In the genomic region with DNA sequence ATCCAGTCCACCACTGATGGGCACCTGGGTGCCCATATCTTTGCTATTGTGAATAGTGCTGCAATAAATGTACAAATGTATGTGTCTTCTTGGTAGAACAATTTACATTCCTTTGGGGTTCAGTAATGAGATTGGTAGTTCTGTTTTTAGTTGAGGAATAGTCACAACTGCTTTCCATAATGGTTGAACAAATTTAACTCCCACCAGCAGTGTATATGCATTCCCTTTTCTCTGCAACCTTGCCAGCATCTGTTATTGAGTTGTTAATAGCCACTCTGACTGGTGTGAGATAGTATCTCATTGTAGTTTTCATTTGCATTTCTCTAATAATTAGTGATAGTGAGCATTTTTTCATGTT, we compare ENCODE assay signal across 20 cellular contexts. TPM values are rescaled to one million over a fixed set of nuclear protein-coding genes. Genes with fewer than 3 reads are reported as not detected.
DNase-seq lines count a peak whose midpoint lies in the region; ATAC-seq lines count a peak whose summit lies in the region.
"Had no signal": no experiment of that assay in that cellular context is flagged by ENCODE, and none has a peak within 500 bp of the region (broad histone marks: within the 10 kb centered on the region; RNA-seq: fewer than 3 reads in every experiment).

No MANE protein-coding gene starts in this region.

- peaks cover 60% of the 10 kb centered on the region for H3K4me1 Mint-ChIP-seq in activated naive CD4-positive, alpha-beta T cell treated with anti-CD3 and anti-CD28 coated beads, Interleukin-2, amount 50 U/mL, for 24 hours
- peaks cover 49% of the 10 kb centered on the region for H3K4me1 Mint-ChIP-seq in activated naive CD4-positive, alpha-beta T cell treated with anti-CD3 and anti-CD28 coated beads for 36 hours (ENCODE audit: low read depth)
- H3K4me1 Mint-ChIP-seq: neural progenitor cell had no signal

- no peak overlapping the region for H3K4me3 Mint-ChIP-seq in activated naive CD4-positive, alpha-beta T cell treated with anti-CD3 and anti-CD28 coated beads, Interleukin-2, amount 50 U/mL, for 24 hours
- H3K4me3 Mint-ChIP-seq in activated naive CD4-positive, alpha-beta T cell treated with anti-CD3 and anti-CD28 coated beads for 36 hours: no peak overlapping the region
- H3K4me3 Mint-ChIP-seq: activated CD8-positive, alpha-beta T cell treated with anti-CD3 and anti-CD28 coated beads, Interleukin-2, amount 10 ng/mL, durations not matched to agents 7 days and 5 days; neural progenitor cell; type B pancreatic cell had no signal

- DNase-seq in activated naive CD4-positive, alpha-beta T cell treated with anti-CD3 and anti-CD28 coated beads for 36 hours: no peak
- DNase-seq in adipocyte (ENCODE audit: low read depth) (peak; percentile 36), SHP77 treated with DMSO at 0.1 percent for 48 hours (lab: John Stamatoyannopoulos, UW) (no peak)
- no peak for DNase-seq in activated CD4-positive, alpha-beta T cell treated with anti-CD3 and anti-CD28 coated beads, Interleukin-2, amount 50 U/mL, for 4 hours
- no peak for DNase-seq in stimulated activated CD4-positive, alpha-beta T cell treated with anti-CD3 and anti-CD28 coated beads, Interleukin-4, amount 100 ng/mL, for 4 hours
- DNase-seq: activated CD8-positive, alpha-beta T cell treated with anti-CD3 and anti-CD28 coated beads, Interleukin-2, amount 10 ng/mL, durations not matched to agents 7 days and 5 days; central memory CD4-positive, alpha-beta T cell; DMS153; effector CD4-positive, alpha-beta T cell; NCI-H1105 treated with DMSO at 0.1 percent for 48 hours; NCI-H2171; NCI-H82; retina; stimulated activated naive CD8-positive, alpha-beta T cell treated with anti-CD3 and anti-CD28 coated beads, Interleukin-15, Interleukin-2, amounts not matched to agents 100 U/mL and 50 U/mL, for 24 hours had no signal

- peaks cover 15% of the 10 kb centered on the region for H3K4me1 ChIP-seq in adipocyte (ENCODE audit: control insufficient read depth, insufficient read depth, low read length)
- H3K4me1 ChIP-seq: neural progenitor cell had no signal

- H3K27me3 Mint-ChIP-seq in activated naive CD4-positive, alpha-beta T cell treated with anti-CD3 and anti-CD28 coated beads, Interleukin-2, amount 50 U/mL, for 24 hours: no peaks in the 10 kb centered on the region
- H3K27me3 Mint-ChIP-seq in activated naive CD4-positive, alpha-beta T cell treated with anti-CD3 and anti-CD28 coated beads for 36 hours (ENCODE audit: low read depth): no peaks in the 10 kb centered on the region
- H3K27me3 Mint-ChIP-seq: type B pancreatic cell had no signal

- intact Hi-C loops in activated naive CD4-positive, alpha-beta T cell treated with anti-CD3 and anti-CD28 coated beads for 36 hours (cut with micrococcal nuclease): loop anchor here (2.0 kb wide), 1 partner anchor 245 kb away; no protein-coding TSS in a partner anchor

- no peaks in the 10 kb centered on the region for H3K27me3 ChIP-seq in adipocyte (replicated peaks; ENCODE audit: control insufficient read depth, insufficient read depth, low read length)
- H3K27me3 ChIP-seq: BLaER1 treated with 17β-estradiol and CSF1 and Interleukin-3, amounts not matched to agents 10 nM and 100 nM; neural progenitor cell had no signal

- H3K36me3 Mint-ChIP-seq in activated naive CD4-positive, alpha-beta T cell treated with anti-CD3 and anti-CD28 coated beads, Interleukin-2, amount 50 U/mL, for 24 hours: peaks cover 5% of the 10 kb centered on the region
- H3K36me3 Mint-ChIP-seq in activated naive CD4-positive, alpha-beta T cell treated with anti-CD3 and anti-CD28 coated beads for 36 hours (ENCODE audit: low read depth): peaks cover 19% of the 10 kb centered on the region

- H3K4me3 ChIP-seq in adipocyte (ENCODE audit: low read length): no peak overlapping the region
- H3K4me3 ChIP-seq: BLaER1 treated with 17β-estradiol and CSF1 and Interleukin-3, amounts not matched to agents 10 nM and 100 nM; neural progenitor cell had no signal

- peaks cover 8% of the 10 kb centered on the region for H3K36me3 ChIP-seq in adipocyte (ENCODE audit: control insufficient read depth, insufficient read depth, low read length, severe bottlenecking)

- ATAC-seq in HG02885 (IDR thresholded peaks at IDR 0.05; ENCODE audit: poor library complexity, unreplicated experiment) (peak; percentile 31), esophagus mucosa (no peak)
- ATAC-seq: activated CD8-positive, alpha-beta T cell treated with anti-CD3 and anti-CD28 coated beads, Interleukin-2, amount 10 ng/mL, durations not matched to agents 7 days and 5 days; stimulated activated naive CD8-positive, alpha-beta T cell treated with anti-CD3 and anti-CD28 coated beads, Interleukin-15, Interleukin-2, amounts not matched to agents 100 U/mL and 50 U/mL, for 24 hours had no signal

- H3K9me3 Mint-ChIP-seq in activated naive CD4-positive, alpha-beta T cell treated with anti-CD3 and anti-CD28 coated beads, Interleukin-2, amount 50 U/mL, for 24 hours: no peaks in the 10 kb centered on the region
- H3K9me3 Mint-ChIP-seq in activated naive CD4-positive, alpha-beta T cell treated with anti-CD3 and anti-CD28 coated beads for 36 hours: no peaks in the 10 kb centered on the region

- H3K9me3 ChIP-seq in adipocyte (ENCODE audit: control insufficient read depth, low read length): no peaks in the 10 kb centered on the region

- H3K27ac Mint-ChIP-seq in activated naive CD4-positive, alpha-beta T cell treated with anti-CD3 and anti-CD28 coated beads, Interleukin-2, amount 50 U/mL, for 24 hours: peak overlapping the region; percentile 42
- no peak overlapping the region for H3K27ac Mint-ChIP-seq in activated naive CD4-positive, alpha-beta T cell treated with anti-CD3 and anti-CD28 coated beads for 36 hours
- H3K27ac Mint-ChIP-seq: activated CD8-positive, alpha-beta T cell treated with anti-CD3 and anti-CD28 coated beads, Interleukin-2, amount 10 ng/mL, durations not matched to agents 7 days and 5 days; neural progenitor cell; type B pancreatic cell had no signal

- CTCF ChIA-PET in activated naive CD4-positive, alpha-beta T cell treated with anti-CD3 and anti-CD28 coated beads for 36 hours (lab: Charles Lee): interaction anchor here (0.6 to 6.3 kb wide), 5 partner anchors 17 to 137 kb away, joined by 3 to 388 read pairs (median 61); a partner anchor contains a TSS

- H3K9ac ChIP-seq in adipocyte (ENCODE audit: low read length): no peak overlapping the region
- H3K9ac ChIP-seq: BLaER1 treated with 17β-estradiol and CSF1 and Interleukin-3, amounts not matched to agents 10 nM and 100 nM; neural progenitor cell had no signal

RNA-seq across cellular contexts. Expression of a gene that starts 27.8 kb away (rescaled TPM):
- 10 to 100 TPM; 85.9 to 87.2 TPM for total RNA-seq in activated naive CD4-positive, alpha-beta T cell treated with anti-CD3 and anti-CD28 coated beads for 36 hours
- 40.8 TPM for total RNA-seq in esophagus mucosa

RNA-seq across cellular contexts. Expression of a gene that starts 57.0 kb away (rescaled TPM):
- 10 to 100 TPM; 26.6 to 28.9 TPM for total RNA-seq in activated naive CD4-positive, alpha-beta T cell treated with anti-CD3 and anti-CD28 coated beads for 36 hours
- total RNA-seq in esophagus mucosa: 41.2 TPM
